1 cellular context compared by ENCODE assay signal in genomic region chr16:12260647-12261262, GRCh38.
A peak's percentile ranks its signal among the peaks of the same experiment; 100 is the strongest.
TF ChIP-seq lines count a peak whose summit lies in the region.

No MANE protein-coding gene starts in this region.

TF ChIP-seq in HepG2, 621 proteins besides CTCF, POLR2A, EP300 and RAD21 (continued from another document and continues in another):
- no peak; the same call in 1 of the 2 replicates for TF ChIP-seq ZNF609 (CRISPR knock-in tag; IDR thresholded peaks at IDR 0.05; ENCODE audit: borderline replicate concordance)
- TF ChIP-seq ZNF784 (CRISPR knock-in tag; IDR thresholded peaks at IDR 0.05; ENCODE audit: borderline replicate concordance), result no peak
- TF ChIP-seq BCL3 (CRISPR knock-in tag; IDR thresholded peaks at IDR 0.05), result no peak
- TF ChIP-seq HNRNPLL (IDR thresholded peaks at IDR 0.05; ENCODE audit: low read depth, low read length, poor library complexity, severe bottlenecking), result peak; percentile 59
- TF ChIP-seq KDM3A (CRISPR knock-in tag; IDR thresholded peaks at IDR 0.05; ENCODE audit: low read depth), result no peak; the same call in 1 of the 2 replicates
- no peak for TF ChIP-seq ZFP62 (CRISPR knock-in tag; IDR thresholded peaks at IDR 0.05)
- no peak for TF ChIP-seq ATRX (CRISPR knock-in tag; IDR thresholded peaks at IDR 0.05; ENCODE audit: borderline replicate concordance)
- peak; percentile 56; the same call in 1 of the 2 replicates for TF ChIP-seq BORCS8-MEF2B (CRISPR knock-in tag; IDR thresholded peaks at IDR 0.05)
- no peak for TF ChIP-seq ZNF737 (CRISPR knock-in tag; IDR thresholded peaks at IDR 0.05; ENCODE audit: borderline replicate concordance)
- no peak for TF ChIP-seq IKZF4 (CRISPR knock-in tag; IDR thresholded peaks at IDR 0.05; ENCODE audit: borderline replicate concordance, low read depth, not compliant biosample characterization)
- no peak for TF ChIP-seq LBX2 (CRISPR knock-in tag; IDR thresholded peaks at IDR 0.05; ENCODE audit: borderline replicate concordance)
- TF ChIP-seq RBFOX2 (IDR thresholded peaks at IDR 0.05; ENCODE audit: low read depth, low read length), result no peak
- TF ChIP-seq HOMEZ (CRISPR knock-in tag; IDR thresholded peaks at IDR 0.05; ENCODE audit: low read depth), result no peak
- no peak for TF ChIP-seq GFI1 (CRISPR knock-in tag; IDR thresholded peaks at IDR 0.05; ENCODE audit: borderline replicate concordance)
- no peak for TF ChIP-seq ZNF34 (CRISPR knock-in tag; IDR thresholded peaks at IDR 0.05; ENCODE audit: borderline replicate concordance)
- TF ChIP-seq ZNF768 (CRISPR knock-in tag; IDR thresholded peaks at IDR 0.05), result peak; percentile 66; the same call in 1 of the 2 replicates
- peak; percentile 62; the same call in 1 of the 2 replicates for TF ChIP-seq RELA (CRISPR knock-in tag; IDR thresholded peaks at IDR 0.05)
- TF ChIP-seq ZNF781 (CRISPR knock-in tag; IDR thresholded peaks at IDR 0.05; ENCODE audit: borderline replicate concordance, not compliant biosample characterization), result no peak
- TF ChIP-seq TP53 (CRISPR knock-in tag; conservative IDR thresholded peaks at IDR 0.05), result no peak
- no peak for TF ChIP-seq MZF1 (CRISPR knock-in tag; IDR thresholded peaks at IDR 0.05; ENCODE audit: borderline replicate concordance)
- TF ChIP-seq ZHX2 (IDR thresholded peaks at IDR 0.05; ENCODE audit: low read depth), result 0 out of 2 replicates have a peak, but pooled peaks have one; percentile 11
- no peak for TF ChIP-seq ZHX2 (CRISPR knock-in tag; IDR thresholded peaks at IDR 0.05; ENCODE audit: borderline replicate concordance)
- no peak for TF ChIP-seq ZNF101 (CRISPR knock-in tag; IDR thresholded peaks at IDR 0.05; ENCODE audit: borderline replicate concordance, low read depth)
- peak; percentile 82 for TF ChIP-seq SRSF1 (optimal IDR thresholded peaks at IDR 0.05; ENCODE audit: low read depth, low read length)
- TF ChIP-seq RFX3 (CRISPR knock-in tag; IDR thresholded peaks at IDR 0.05), result no peak
- no peak for TF ChIP-seq ZNF296 (CRISPR knock-in tag; conservative IDR thresholded peaks at IDR 0.05)
- TF ChIP-seq SRSF4 (IDR thresholded peaks at IDR 0.05; ENCODE audit: low read depth, low read length, poor library complexity, severe bottlenecking), result no peak
- TF ChIP-seq ZBTB7B (CRISPR knock-in tag; IDR thresholded peaks at IDR 0.05), result peak; percentile 80; the same call in 1 of the 2 replicates
- no peak for TF ChIP-seq TRAFD1 (CRISPR knock-in tag; IDR thresholded peaks at IDR 0.05; ENCODE audit: borderline replicate concordance)
- TF ChIP-seq ZNF577 (CRISPR knock-in tag; IDR thresholded peaks at IDR 0.05; ENCODE audit: borderline replicate concordance, low read depth), result no peak
- TF ChIP-seq ZBTB42 (CRISPR knock-in tag; IDR thresholded peaks at IDR 0.05), result no peak
- TF ChIP-seq ELF3 (CRISPR knock-in tag; IDR thresholded peaks at IDR 0.05), result no peak
- no peak for TF ChIP-seq ZNF143 (CRISPR knock-in tag; IDR thresholded peaks at IDR 0.05)
- no peak for TF ChIP-seq AKNA (CRISPR knock-in tag; IDR thresholded peaks at IDR 0.05; ENCODE audit: borderline replicate concordance)
- TF ChIP-seq ZNF678 (CRISPR knock-in tag; IDR thresholded peaks at IDR 0.05), result no peak
- peak; percentile 95 for TF ChIP-seq TAF15 (IDR thresholded peaks at IDR 0.05; ENCODE audit: low read depth, low read length, poor library complexity, severe bottlenecking)
- peak; percentile 82; the same call in 1 of the 2 replicates for TF ChIP-seq ZNF619 (CRISPR knock-in tag; IDR thresholded peaks at IDR 0.05)
